In genomic region chr1:145827966-145828365, GRCh38 we compare ENCODE assay signal across 12 cellular contexts. TPM values are rescaled to one million over a fixed set of nuclear protein-coding genes. Genes with fewer than 3 reads are reported as not detected.
DNase-seq lines count a peak whose midpoint lies in the region; ATAC-seq lines count a peak whose summit lies in the region.
"Had no signal": no experiment of that assay in that cellular context is flagged by ENCODE, and none has a peak within 500 bp of the region (broad histone marks: within the 10 kb centered on the region; RNA-seq: fewer than 3 reads in every experiment).

No MANE protein-coding gene starts in this region.

- no peaks in the 10 kb centered on the region for H3K27me3 Mint-ChIP-seq in activated T-cell treated with anti-CD3 and anti-CD28 coated beads, Interleukin-2, amount 50 U/mL, for 24 hours
- H3K27me3 Mint-ChIP-seq in T-helper 17 cell, result no peaks in the 10 kb centered on the region

- H3K36me3 Mint-ChIP-seq in activated T-cell treated with anti-CD3 and anti-CD28 coated beads, Interleukin-2, amount 50 U/mL, for 24 hours (ENCODE audit: low read depth), result peaks cover 81% of the 10 kb centered on the region
- H3K36me3 Mint-ChIP-seq in T-helper 17 cell (ENCODE audit: low read depth), result peaks cover 25% of the 10 kb centered on the region

- H3K4me1 Mint-ChIP-seq in activated T-cell treated with anti-CD3 and anti-CD28 coated beads, Interleukin-2, amount 50 U/mL, for 24 hours (ENCODE audit: low read depth), result peaks cover 44% of the 10 kb centered on the region
- H3K4me1 Mint-ChIP-seq in T-helper 17 cell, result peaks cover 37% of the 10 kb centered on the region

- H3K4me3 Mint-ChIP-seq in activated T-cell treated with anti-CD3 and anti-CD28 coated beads, Interleukin-2, amount 50 U/mL, for 24 hours, result peak overlapping the region; percentile 21
- H3K4me3 Mint-ChIP-seq in T-helper 17 cell, result peak overlapping the region; percentile 41
- H3K4me3 Mint-ChIP-seq: WTC11 had no signal

- no peak for DNase-seq in activated T-cell treated with anti-CD3 and anti-CD28 coated beads, Interleukin-2, amount 50 U/mL, for 24 hours
- DNase-seq in activated T-cell treated with anti-CD3 and anti-CD28 coated beads for 4 hours (no peak), T-helper 17 cell (no peak), lung microvascular endothelial cell (ENCODE audit: low read depth in 2 of 2) (peak; percentile 47 to 58), DMS153 treated with DMSO at 0.1 percent for 48 hours (lab: John Stamatoyannopoulos, UW; ENCODE audit: unreplicated experiment) (no peak), NCI-H510A (lab: John Stamatoyannopoulos, UW) (no peak)
- DNase-seq: Calu3, kidney glomerular epithelial cell, NCI-H1105, psoas muscle had no signal

- ATAC-seq in T-helper 17 cell, result no peak
- ATAC-seq: psoas muscle, WTC11 had no signal

- no peaks in the 10 kb centered on the region for H3K9me3 ChIP-seq in T-helper 17 cell (ENCODE audit: control insufficient read depth, low read length, poor library complexity, severe bottlenecking)
- H3K9me3 ChIP-seq: psoas muscle had no signal

- peak overlapping the region; percentile 92 for H3K27ac Mint-ChIP-seq in activated T-cell treated with anti-CD3 and anti-CD28 coated beads, Interleukin-2, amount 50 U/mL, for 24 hours
- H3K27ac Mint-ChIP-seq in T-helper 17 cell, result peak overlapping the region; percentile 75
- H3K27ac Mint-ChIP-seq: WTC11 had no signal

- no peaks in the 10 kb centered on the region for H3K9me3 Mint-ChIP-seq in activated T-cell treated with anti-CD3 and anti-CD28 coated beads, Interleukin-2, amount 50 U/mL, for 24 hours
- H3K9me3 Mint-ChIP-seq: WTC11 had no signal

RNA-seq across cellular contexts. Expression of gene POLR3C, which starts 4.0 kb away (rescaled TPM):
- total RNA-seq in T-helper 17 cell (10 to 100 TPM; 19.3 to 25.1 TPM), lung microvascular endothelial cell (19.4 and 19.8 TPM in 2 replicates)

RNA-seq across cellular contexts. Expression of gene RNF115, which starts 4.1 kb away (rescaled TPM):
- total RNA-seq in T-helper 17 cell, result 10 to 100 TPM; 14.0 to 16.6 TPM
- total RNA-seq in lung microvascular endothelial cell, result 9.5 and 9.8 TPM in 2 replicates

RNA-seq across cellular contexts. Expression of gene NUDT17, which starts 17.5 kb away (rescaled TPM):
- 1 to 10 TPM; 2.1 to 2.2 TPM for total RNA-seq in T-helper 17 cell
- 2.4 and 3.1 TPM in 2 replicates for total RNA-seq in lung microvascular endothelial cell

RNA-seq across cellular contexts. Expression of gene PIAS3, which starts 30.9 kb away (rescaled TPM):
- total RNA-seq in T-helper 17 cell (10 to 100 TPM; 19.0 to 20.0 TPM), lung microvascular endothelial cell (4.1 and 4.8 TPM in 2 replicates)

RNA-seq across cellular contexts. Expression of gene ANKRD35, which starts 57.7 kb away (rescaled TPM):
- total RNA-seq in T-helper 17 cell (not detected), lung microvascular endothelial cell (under 0.01 and 0.22 TPM in 2 replicates)
- total RNA-seq: Calu3, cardiac muscle cell had no signal

Comparison
In these comparisons a context has a peak if more than half of its experiments do, and no peak if none do; other contexts are left out.
1. DNase-seq: peak in lung microvascular endothelial cell (2 of 2); none in activated T-cell treated with anti-CD3 and anti-CD28 coated beads, Interleukin-2, amount 50 U/mL, for 24 hours (single experiment), activated T-cell treated with anti-CD3 and anti-CD28 coated beads for 4 hours (single experiment), T-helper 17 cell (0 of 3), DMS153 treated with DMSO at 0.1 percent for 48 hours (single experiment) and NCI-H510A (single experiment).